ENCODE assay signal across 11 cellular contexts in the genomic region with DNA sequence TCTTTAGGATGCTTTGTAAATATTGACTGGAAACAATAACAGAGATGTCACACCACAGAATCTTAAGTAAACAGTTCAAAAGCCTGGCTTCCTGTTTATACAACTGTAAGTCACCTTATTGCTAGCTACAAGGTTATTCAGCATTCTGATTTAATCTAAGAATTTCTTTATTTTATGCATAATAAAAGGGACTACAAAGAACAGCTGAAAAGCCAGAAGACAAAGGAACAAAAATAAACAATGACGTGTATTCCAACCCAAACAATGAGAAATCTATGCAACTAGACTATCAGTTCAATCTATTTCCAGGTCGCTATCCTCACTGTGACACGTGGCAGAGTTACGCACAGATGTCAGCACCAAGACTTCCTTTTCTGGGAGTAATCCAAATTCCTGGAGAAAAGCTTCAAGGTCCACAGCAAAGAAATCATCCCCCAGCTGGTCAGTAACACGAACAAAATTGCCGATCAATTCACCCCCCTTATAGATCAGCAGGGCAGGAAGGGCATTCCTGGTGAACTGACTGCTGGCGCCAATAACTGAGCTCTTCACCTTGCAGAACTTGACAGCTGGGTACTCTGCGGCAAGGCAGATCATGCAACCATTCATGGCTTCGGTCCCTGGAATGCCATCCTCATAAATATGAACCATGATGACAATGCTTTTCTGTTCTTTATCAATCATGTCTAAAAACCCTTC. TPM values are rescaled to one million over a fixed set of nuclear protein-coding genes. Genes with fewer than 3 reads are reported as not detected.
DNase-seq lines count a peak whose midpoint lies in the region; TF ChIP-seq lines count a peak whose summit lies in the region.
"Had no signal": no experiment of that assay in that cellular context is flagged by ENCODE, and none has a peak within 500 bp of the region (broad histone marks: within the 10 kb centered on the region; RNA-seq: fewer than 3 reads in every experiment).

No MANE protein-coding gene starts in this region.

- H3K9me3 ChIP-seq in tibial nerve, result no peaks in the 10 kb centered on the region

- no peak for TF ChIP-seq POLR2A in tibial nerve (IDR thresholded peaks at IDR 0.05)

- H3K4me1 ChIP-seq in tibial nerve, result peaks cover 0 to 47% (median 4%) of the 10 kb centered on the region in 4 donors

- peaks cover 0 to 58% (median 0%) of the 10 kb centered on the region in 3 donors for H3K36me3 ChIP-seq in tibial nerve

- H3K27ac ChIP-seq in tibial nerve, result peak overlapping the region in 1 of 4 donors; percentile 31

- no peak for TF ChIP-seq CTCF in tibial nerve (IDR thresholded peaks at IDR 0.05)

- no peak for TF ChIP-seq EP300 in tibial nerve (IDR thresholded peaks at IDR 0.05)

- H3K4me3 ChIP-seq in tibial nerve, result no peak overlapping the region

- 63 to 75% methylated on average over 9 of the region's 9 CpGs for WGBS in tibial nerve, 2 donors

- no peaks in the 10 kb centered on the region for H3K27me3 ChIP-seq in tibial nerve

- DNase-seq in EH (ENCODE audit: low read depth), result peak; percentile 56
- DNase-seq in SHP77 treated with DMSO at 0.1 percent for 48 hours (lab: John Stamatoyannopoulos, UW), result peak; percentile 4
- DNase-seq in fibroblast of peridontal ligament (ENCODE audit: extremely low read depth), result peak; percentile 58
- DNase-seq in pulmonary artery endothelial cell (ENCODE audit: low read depth, low spot score), result peak; percentile 94
- DNase-seq in tibial nerve (ENCODE audit: low spot score in 2 of 2), result no peak
- no peak for DNase-seq in NCI-H526 treated with DMSO at 0.1 percent for 48 hours (lab: John Stamatoyannopoulos, UW)
- no peak for DNase-seq in NCI-H345 treated with DMSO at 0.1 percent for 48 hours (lab: John Stamatoyannopoulos, UW; ENCODE audit: unreplicated experiment)
- DNase-seq in SIG-M5 treated with dmso at 0.1 percent for 504 hours (lab: John Stamatoyannopoulos, UW; ENCODE audit: unreplicated experiment), result no peak
- DNase-seq: central memory CD4-positive, alpha-beta T cell; Karpas-422; NCI-H69 had no signal

RNA-seq across cellular contexts. Expression of a gene that starts 8.4 kb away (rescaled TPM):
- total RNA-seq in pulmonary artery endothelial cell, result 70.4 and 86.4 TPM in 2 replicates
- 10 to 100 TPM; 18.3 to 23.7 (median 21.4) TPM for total RNA-seq in tibial nerve

RNA-seq across cellular contexts. Expression of a gene that starts 20.0 kb away (rescaled TPM):
- not detected in 2 replicates for total RNA-seq in pulmonary artery endothelial cell
- not detected for total RNA-seq in tibial nerve

RNA-seq across cellular contexts. Expression of a gene that starts 31.2 kb away (rescaled TPM):
- total RNA-seq in pulmonary artery endothelial cell (not detected in 2 replicates), tibial nerve (not detected)

Comparison
In these comparisons a context has a peak if more than half of its experiments do, and no peak if none do; other contexts are left out.
1. DNase-seq: peak in EH (single experiment), SHP77 treated with DMSO at 0.1 percent for 48 hours (single experiment), fibroblast of peridontal ligament (single experiment) and pulmonary artery endothelial cell (single experiment); none in tibial nerve (0 of 2), NCI-H526 treated with DMSO at 0.1 percent for 48 hours (single experiment), NCI-H345 treated with DMSO at 0.1 percent for 48 hours (single experiment) and SIG-M5 treated with dmso at 0.1 percent for 504 hours (single experiment).